ENCODE assay signal across 9 cellular contexts in genomic region chr16:86517652-86518258, GRCh38. TPM values are rescaled to one million over a fixed set of nuclear protein-coding genes. Genes with fewer than 3 reads are reported as not detected.
DNase-seq lines count a peak whose midpoint lies in the region; ATAC-seq and TF ChIP-seq lines count a peak whose summit lies in the region.
"Had no signal": no experiment of that assay in that cellular context is flagged by ENCODE, and none has a peak within 500 bp of the region (broad histone marks: within the 10 kb centered on the region; RNA-seq: fewer than 3 reads in every experiment).

No MANE protein-coding gene starts in this region.

- H3K9me3 ChIP-seq in H9 (ENCODE audit: control insufficient read depth, low read depth, low read length) (no peaks in the 10 kb centered on the region), SK-N-SH (no peaks in the 10 kb centered on the region), muscle layer of duodenum (ENCODE audit: control insufficient read depth in 1 of 2, low read length in 2 of 2) (no peaks in the 10 kb centered on the region)
- H3K9me3 ChIP-seq: ovary had no signal

- no peak overlapping the region for H2BK5ac ChIP-seq in H9 (ENCODE audit: insufficient read length, low read length)

- H3K23me2 ChIP-seq in H9 (ENCODE audit: insufficient read length, low read depth, low read length, poor library complexity, severe bottlenecking), result no peaks in the 10 kb centered on the region

- DNase-seq in COLO829 (ENCODE audit: low spot score) (peak; percentile 38), H9 (peak; percentile 80), SK-N-SH (peak; percentile 81), NCI-H774 (lab: John Stamatoyannopoulos, UW) (no peak), NCI-H1930 (lab: John Stamatoyannopoulos, UW) (no peak)
- no peak for DNase-seq in activated CD4-positive, CD25-positive, alpha-beta regulatory T cell (lab: John Stamatoyannopoulos, UW)

- H2BK15ac ChIP-seq in H9 (ENCODE audit: low read depth, low read length), result no peak overlapping the region

- H4K8ac ChIP-seq in H9 (replicated peaks; ENCODE audit: insufficient read length, low read depth, low read length), result no peak overlapping the region

- CTCF ChIA-PET in SK-N-SH (lab: Yijun Ruan, JAX), result interaction anchor here (0.6 to 10.0 kb wide), 59 partner anchors 9 to 702 kb away, joined by 3 to 178 read pairs (median 3); no protein-coding TSS in a partner anchor

- H3K14ac ChIP-seq in H9 (ENCODE audit: insufficient read depth, low read length), result no peak overlapping the region

- H2AFZ ChIP-seq in H9 (ENCODE audit: low read length), result no peak overlapping the region
- H2AFZ ChIP-seq in SK-N-SH (ENCODE audit: low read depth), result no peak overlapping the region

- H2BK12ac ChIP-seq in H9 (ENCODE audit: insufficient read length, low read depth, low read length), result no peak overlapping the region

- no peak overlapping the region for H3K4me3 ChIP-seq in SK-N-SH (ENCODE audit: low read depth in 2 of 2, low read length in 1 of 2)
- H3K4me3 ChIP-seq in muscle layer of duodenum (ENCODE audit: low read depth in 1 of 2, low read length in 2 of 2), result peak overlapping the region; percentile 5 to 87
- H3K4me3 ChIP-seq: ovary had no signal

- POLR2A ChIA-PET in SK-N-SH (lab: Yijun Ruan, JAX), result no interaction called here

- no peak overlapping the region for H3K4me3 Mint-ChIP-seq in H9

- no peak overlapping the region for H3K23ac ChIP-seq in H9 (ENCODE audit: insufficient read length, low read depth, low read length)

- no peak overlapping the region for H3K56ac ChIP-seq in H9 (ENCODE audit: insufficient read length, low read depth, low read length)

- no peaks in the 10 kb centered on the region for H3K79me1 ChIP-seq in H9 (ENCODE audit: insufficient read depth, low read depth, low read length, poor library complexity, severe bottlenecking)

- H3K27me3 ChIP-seq in H9 (ENCODE audit: insufficient read depth, low read length) (peaks cover 56% of the 10 kb centered on the region), SK-N-SH (ENCODE audit: insufficient read depth) (peaks cover 80% of the 10 kb centered on the region), muscle layer of duodenum (ENCODE audit: low read depth, low read length) (peaks cover 5% of the 10 kb centered on the region)

- H3F3A ChIP-seq in SK-N-SH (replicated peaks; ENCODE audit: insufficient read depth), result no peaks in the 10 kb centered on the region

- H3T11ph ChIP-seq in H9 (ENCODE audit: low read length), result no peak overlapping the region

- no peaks in the 10 kb centered on the region for H3K79me2 ChIP-seq in H9 (ENCODE audit: insufficient read depth, low read length)
- H3K79me2 ChIP-seq in SK-N-SH (ENCODE audit: insufficient read depth), result no peaks in the 10 kb centered on the region

- H3K9me3 Mint-ChIP-seq in H9, result peaks cover 2 to 13% of the 10 kb centered on the region in 2 experiments; a peak in 2 of 5 replicates

- peak; percentile 68 for ATAC-seq in esophagus mucosa

- H3K27ac ChIP-seq in H9 (ENCODE audit: insufficient read length, low read depth, low read length), result no peak overlapping the region
- H3K27ac ChIP-seq in SK-N-SH (ENCODE audit: low read depth in 2 of 2, low read length in 1 of 2), result no peak overlapping the region
- peak overlapping the region; percentile 83 for H3K27ac ChIP-seq in muscle layer of duodenum (ENCODE audit: low read length)
- H3K27ac ChIP-seq: ovary had no signal

- no peak overlapping the region for H3K4ac ChIP-seq in H9 (ENCODE audit: low read depth, low read length)

- H3K4me1 Mint-ChIP-seq in H9, result peaks cover 9 to 30% of the 10 kb centered on the region in 2 experiments

- no peak overlapping the region for H4K5ac ChIP-seq in H9 (ENCODE audit: insufficient read length, low read depth, low read length)

- no peaks in the 10 kb centered on the region for H3K9me2 ChIP-seq in SK-N-SH

- H4K20me1 ChIP-seq in H9 (ENCODE audit: control insufficient read depth, insufficient read depth, insufficient read length) (no peaks in the 10 kb centered on the region), SK-N-SH (ENCODE audit: insufficient read depth) (0 out of 2 replicates have a peak, but pooled peaks cover 3% of the 10 kb centered on the region)

- H3K27ac Mint-ChIP-seq in H9, result no peak overlapping the region

- H3K9ac ChIP-seq in H9 (ENCODE audit: extremely low read depth, insufficient read length, low read length) (no peak overlapping the region), SK-N-SH (no peak overlapping the region)

- H3K4me1 ChIP-seq in H9 (ENCODE audit: insufficient read depth, low read length), result no peaks in the 10 kb centered on the region
- no peaks in the 10 kb centered on the region for H3K4me1 ChIP-seq in SK-N-SH (ENCODE audit: control insufficient read depth in 1 of 2, insufficient read depth in 2 of 2, low read depth in 1 of 2, low read length in 1 of 2)
- H3K4me1 ChIP-seq in muscle layer of duodenum (ENCODE audit: control insufficient read depth in 1 of 2, insufficient read depth in 2 of 2, low read length in 2 of 2), result peaks cover 7 to 31% of the 10 kb centered on the region in 2 donors

- TF ChIP-seq RAD21 in SK-N-SH (IDR thresholded peaks at IDR 0.05; ENCODE audit: low read length), result peak; percentile 88

- peak; percentile 82 for TF ChIP-seq CTCF in H9 (conservative IDR thresholded peaks at IDR 0.05)
- peak; percentile 91 for TF ChIP-seq CTCF in SK-N-SH (IDR thresholded peaks at IDR 0.05)

- H2BK120ac ChIP-seq in H9 (ENCODE audit: low read depth, low read length, poor library complexity, severe bottlenecking), result no peak overlapping the region

- no peak overlapping the region for H2AK5ac ChIP-seq in H9 (ENCODE audit: insufficient read length, low read length)

- no peak overlapping the region for H2BK20ac ChIP-seq in H9 (ENCODE audit: low read depth, low read length, poor library complexity, severe bottlenecking)

- TF ChIP-seq EP300 in SK-N-SH (IDR thresholded peaks at IDR 0.05; ENCODE audit: borderline replicate concordance in 1 of 2, low read depth in 1 of 2, low read length in 1 of 2), result no peak

- no peak overlapping the region for H3K4me2 ChIP-seq in H9 (ENCODE audit: insufficient read depth, insufficient read length, low read length)
- H3K4me2 ChIP-seq in SK-N-SH, result no peak overlapping the region

- no CpG with 5 or more reads among the region's 17 CpGs for WGBS in H9 (ENCODE audit: extremely low coverage, insufficient read length, low lambda C conversion rate)
- 3% methylated on average over 6 of the region's 17 CpGs for WGBS in SK-N-SH (ENCODE audit: low lambda C conversion rate)

- H3K36me3 ChIP-seq in SK-N-SH (replicated peaks in 1 of 2; ENCODE audit: control insufficient read depth in 1 of 2, insufficient read depth in 2 of 2, low read length in 1 of 2) (no peaks in the 10 kb centered on the region), muscle layer of duodenum (ENCODE audit: control insufficient read depth in 1 of 2, insufficient read depth in 2 of 2, low read length in 2 of 2) (no peaks in the 10 kb centered on the region)
- H3K36me3 ChIP-seq: ovary had no signal

- H4K91ac ChIP-seq in H9 (ENCODE audit: insufficient read length, low read depth, low read length), result no peak overlapping the region

- no peaks in the 10 kb centered on the region for H3K36me3 Mint-ChIP-seq in H9 (ENCODE audit: insufficient read depth in 1 of 3, low read depth in 3 of 3)

- no peak overlapping the region for H3K18ac ChIP-seq in H9 (ENCODE audit: insufficient read length, low read depth, low read length)

- peaks cover 92% of the 10 kb centered on the region for H3K27me3 Mint-ChIP-seq in H9 (ENCODE audit: low read depth)

TF ChIP-seq in SK-N-SH, 30 proteins besides CTCF, POLR2A, EP300 and RAD21:
- TF ChIP-seq USF1 (IDR thresholded peaks at IDR 0.05; ENCODE audit: borderline replicate concordance, low read depth) (peak; percentile 61; the same call in 1 of the 2 replicates), MAX (IDR thresholded peaks at IDR 0.05; ENCODE audit: low read depth) (peak; percentile 87), PBX3 (IDR thresholded peaks at IDR 0.05) (no peak), MXI1 (IDR thresholded peaks at IDR 0.05; ENCODE audit: low read depth, low read length) (0 out of 2 replicates have a peak, but pooled peaks have one; percentile 35), SMC3 (IDR thresholded peaks at IDR 0.05; ENCODE audit: low read depth, low read length) (peak; percentile 77)

RNA-seq across cellular contexts. Expression of gene FOXF1, which starts 7.4 kb away (rescaled TPM):
- total RNA-seq in H9 (2021) (not detected in 2 replicates), esophagus mucosa (0.68 TPM)
- polyA plus RNA-seq in SK-N-SH (2012; rRNA removed), result 0.02 TPM in 1 of 2 replicates, not detected in the other
- polyA plus RNA-seq in SK-N-SH (2012; cell fraction: cytosol; rRNA removed), result 0.01 TPM in 1 of 2 replicates, not detected in the other
- 0.02 and 0.04 TPM in 2 replicates for polyA plus RNA-seq in SK-N-SH (2012; cell fraction: nucleus; rRNA removed)

RNA-seq across cellular contexts. Expression of gene MTHFSD, which starts 37.3 kb away (rescaled TPM):
- total RNA-seq in H9 (2021) (3.4 and 4.7 TPM in 2 replicates), esophagus mucosa (11.2 TPM)
- polyA plus RNA-seq in SK-N-SH (2012; rRNA removed), result 15.6 and 18.7 TPM in 2 replicates
- polyA plus RNA-seq in SK-N-SH (2012; cell fraction: cytosol; rRNA removed), result 5.6 and 8.7 TPM in 2 replicates
- 61.2 and 70.2 TPM in 2 replicates for polyA plus RNA-seq in SK-N-SH (2012; cell fraction: nucleus; rRNA removed)

RNA-seq across cellular contexts. Expression of gene FOXC2, which starts 48.9 kb away (rescaled TPM):
- total RNA-seq in H9 (2021) (0.07 TPM in 1 of 2 replicates, not detected in the other), esophagus mucosa (0.28 TPM)
- 0.37 and 1.3 TPM in 2 replicates for polyA plus RNA-seq in SK-N-SH (2012; rRNA removed)
- polyA plus RNA-seq in SK-N-SH (2012; cell fraction: cytosol; rRNA removed), result 1.1 TPM in 2 replicates
- 2.0 TPM in 2 replicates for polyA plus RNA-seq in SK-N-SH (2012; cell fraction: nucleus; rRNA removed)

Comparison
In these comparisons a context has a peak if more than half of its experiments do, and no peak if none do; other contexts are left out.
1. DNase-seq: peak in COLO829 (single experiment), H9 (single experiment) and SK-N-SH (single experiment); none in NCI-H774 (single experiment), activated CD4-positive, CD25-positive, alpha-beta regulatory T cell (0 of 4) and NCI-H1930 (0 of 2).
2. H3K4me3 ChIP-seq: peak in muscle layer of duodenum (2 of 2); none in SK-N-SH (0 of 2).